9 cellular contexts compared by ENCODE assay signal in the genomic region with DNA sequence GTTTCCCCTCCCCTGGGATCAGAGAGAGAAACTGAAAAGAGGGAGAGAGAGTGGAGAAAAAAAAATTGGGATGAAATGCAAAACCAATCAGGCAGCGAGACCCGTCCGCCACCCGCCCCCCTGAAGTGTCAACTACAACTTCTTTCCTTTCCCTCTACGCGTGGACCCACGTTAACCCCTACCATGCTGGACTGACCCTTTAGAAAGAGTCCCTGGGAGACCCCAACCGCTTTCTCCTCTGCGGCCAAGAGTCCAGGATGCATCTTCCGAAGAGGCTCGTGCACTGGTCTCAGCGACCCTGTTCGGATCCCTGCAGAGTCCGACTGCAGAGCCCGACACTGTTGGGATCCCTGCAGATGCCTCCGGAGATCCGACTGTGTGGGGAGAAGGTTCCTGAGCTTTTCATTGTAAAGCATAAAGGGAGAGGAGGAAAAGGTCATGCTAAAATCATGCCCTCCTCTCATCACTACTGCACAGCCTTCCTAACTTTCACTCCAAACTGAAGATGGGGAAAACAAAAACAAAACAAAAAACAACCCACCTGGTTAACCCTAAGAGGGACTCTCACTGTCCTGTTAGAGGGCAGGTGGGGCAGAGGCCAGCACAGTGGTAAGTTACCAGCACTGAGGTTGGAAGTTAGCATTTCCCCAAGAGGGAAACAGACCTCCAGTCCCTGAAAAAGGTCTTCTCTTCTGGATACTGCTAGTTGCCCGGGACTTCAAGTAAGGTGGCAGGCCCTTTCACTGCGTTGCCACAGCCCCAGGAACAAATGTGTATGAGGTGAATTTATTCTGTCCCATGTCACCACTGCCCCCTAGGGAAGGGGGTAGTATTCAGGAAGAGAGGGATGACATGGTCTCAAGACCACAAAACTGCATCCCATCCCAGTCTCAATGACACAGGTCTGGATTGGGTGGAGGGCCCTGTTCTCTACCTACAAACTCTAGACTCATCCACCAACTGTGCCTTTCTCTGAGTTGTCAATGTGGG. TPM values are rescaled to one million over a fixed set of nuclear protein-coding genes. Genes with fewer than 3 reads are reported as not detected.
DNase-seq lines count a peak whose midpoint lies in the region; ATAC-seq lines count a peak whose summit lies in the region.
"Had no signal": no experiment of that assay in that cellular context is flagged by ENCODE, and none has a peak within 500 bp of the region (broad histone marks: within the 10 kb centered on the region; RNA-seq: fewer than 3 reads in every experiment).

No MANE protein-coding gene starts in this region.

- no peak overlapping the region for H3K9ac ChIP-seq in iPS-15b (ENCODE audit: low read depth, low read length)

- H3K4me1 Mint-ChIP-seq in activated CD8-positive, alpha-beta T cell treated with anti-CD3 and anti-CD28 coated beads, Interleukin-2, amount 10 ng/mL, durations not matched to agents 7 days and 5 days (ENCODE audit: low read depth), result peaks cover 12% of the 10 kb centered on the region
- peaks cover 25% of the 10 kb centered on the region for H3K4me1 Mint-ChIP-seq in stimulated activated memory B cell treated with anti-CD40 and anti-IgM and Interleukin-4, amounts not matched to agents 10 μg/mL and 1 μg/mL and 100 μg/mL, for 72 hours

- H3K27ac Mint-ChIP-seq in activated CD8-positive, alpha-beta T cell treated with anti-CD3 and anti-CD28 coated beads, Interleukin-2, amount 10 ng/mL, durations not matched to agents 7 days and 5 days, result no peak overlapping the region
- H3K27ac Mint-ChIP-seq in stimulated activated memory B cell treated with anti-CD40 and anti-IgM and Interleukin-4, amounts not matched to agents 10 μg/mL and 1 μg/mL and 100 μg/mL, for 72 hours, result no peak overlapping the region

- H3K4me1 ChIP-seq in iPS-15b (ENCODE audit: control insufficient read depth, insufficient read depth, low read length), result no peaks in the 10 kb centered on the region

- POLR2A ChIA-PET in activated CD8-positive, alpha-beta T cell treated with anti-CD3 and anti-CD28 coated beads, Interleukin-2, amount 10 ng/mL, durations not matched to agents 7 days and 5 days (lab: Charles Lee), result no interaction called here

- no peaks in the 10 kb centered on the region for H3K36me3 Mint-ChIP-seq in activated CD8-positive, alpha-beta T cell treated with anti-CD3 and anti-CD28 coated beads, Interleukin-2, amount 10 ng/mL, durations not matched to agents 7 days and 5 days (ENCODE audit: low read depth)
- H3K36me3 Mint-ChIP-seq in stimulated activated memory B cell treated with anti-CD40 and anti-IgM and Interleukin-4, amounts not matched to agents 10 μg/mL and 1 μg/mL and 100 μg/mL, for 72 hours, result no peaks in the 10 kb centered on the region

- CTCF ChIA-PET in activated CD8-positive, alpha-beta T cell treated with anti-CD3 and anti-CD28 coated beads, Interleukin-2, amount 10 ng/mL, durations not matched to agents 7 days and 5 days (lab: Charles Lee), result interaction anchor here (1.9 to 12.0 kb wide), 4 partner anchors 10 to 432 kb away, joined by 6 to 252 read pairs (median 20); no protein-coding TSS in a partner anchor

- no peaks in the 10 kb centered on the region for H3K9me3 Mint-ChIP-seq in activated CD8-positive, alpha-beta T cell treated with anti-CD3 and anti-CD28 coated beads, Interleukin-2, amount 10 ng/mL, durations not matched to agents 7 days and 5 days (ENCODE audit: insufficient read depth)
- no peaks in the 10 kb centered on the region for H3K9me3 Mint-ChIP-seq in stimulated activated memory B cell treated with anti-CD40 and anti-IgM and Interleukin-4, amounts not matched to agents 10 μg/mL and 1 μg/mL and 100 μg/mL, for 72 hours

- H3K27me3 ChIP-seq in iPS-15b (ENCODE audit: control insufficient read depth, insufficient read depth, low read length), result peaks cover 46% of the 10 kb centered on the region

- no peaks in the 10 kb centered on the region for H3K36me3 ChIP-seq in iPS-15b (ENCODE audit: control insufficient read depth, insufficient read depth, low read length)

- H3K9me3 ChIP-seq in iPS-15b (ENCODE audit: control insufficient read depth, insufficient read depth, low read length), result no peaks in the 10 kb centered on the region

- H3K27me3 Mint-ChIP-seq in activated CD8-positive, alpha-beta T cell treated with anti-CD3 and anti-CD28 coated beads, Interleukin-2, amount 10 ng/mL, durations not matched to agents 7 days and 5 days (ENCODE audit: low read depth), result peaks cover 52% of the 10 kb centered on the region
- H3K27me3 Mint-ChIP-seq in stimulated activated memory B cell treated with anti-CD40 and anti-IgM and Interleukin-4, amounts not matched to agents 10 μg/mL and 1 μg/mL and 100 μg/mL, for 72 hours, result peaks cover 68% of the 10 kb centered on the region

- peak in 2 of 3 experiments; percentile 46 to 61 for DNase-seq in NCI-H1417 (lab: John Stamatoyannopoulos, UW)
- no peak for DNase-seq in NCI-H1417 treated with DMSO at 0.1 percent for 48 hours (lab: John Stamatoyannopoulos, UW)
- no peak for DNase-seq in activated CD8-positive, alpha-beta T cell treated with anti-CD3 and anti-CD28 coated beads, Interleukin-2, amount 10 ng/mL, durations not matched to agents 7 days and 5 days
- DNase-seq in HUDEP-2 (lab: John Stamatoyannopoulos, UW; ENCODE audit: unreplicated experiment in 76 of 76), result no peak
- DNase-seq in NCI-H2227 (lab: John Stamatoyannopoulos, UW; ENCODE audit: unreplicated experiment), result no peak

- peak overlapping the region; percentile 51 for H3K4me3 Mint-ChIP-seq in activated CD8-positive, alpha-beta T cell treated with anti-CD3 and anti-CD28 coated beads, Interleukin-2, amount 10 ng/mL, durations not matched to agents 7 days and 5 days
- H3K4me3 Mint-ChIP-seq in stimulated activated memory B cell treated with anti-CD40 and anti-IgM and Interleukin-4, amounts not matched to agents 10 μg/mL and 1 μg/mL and 100 μg/mL, for 72 hours, result peak overlapping the region; percentile 68

- ATAC-seq in activated CD8-positive, alpha-beta T cell treated with anti-CD3 and anti-CD28 coated beads, Interleukin-2, amount 10 ng/mL, durations not matched to agents 7 days and 5 days, result no peak
- ATAC-seq in stimulated activated memory B cell treated with anti-CD40 and anti-IgM and Interleukin-4, amounts not matched to agents 10 μg/mL and 1 μg/mL and 100 μg/mL, for 72 hours, result no peak
- ATAC-seq in HG02970 (IDR thresholded peaks at IDR 0.05; ENCODE audit: low FRiP score, unreplicated experiment), result no peak

- peak overlapping the region; percentile 28 for H3K4me3 ChIP-seq in iPS-15b (ENCODE audit: low read depth, low read length)

RNA-seq across cellular contexts. Expression of gene ADAMTS8, which starts 0.6 kb away (rescaled TPM):
- not detected for total RNA-seq in activated CD8-positive, alpha-beta T cell treated with anti-CD3 and anti-CD28 coated beads, Interleukin-2, amount 10 ng/mL, durations not matched to agents 7 days and 5 days
- total RNA-seq: A172 had no signal

RNA-seq across cellular contexts. Expression of gene ADAMTS15, which starts 19.5 kb away (rescaled TPM):
- total RNA-seq in activated CD8-positive, alpha-beta T cell treated with anti-CD3 and anti-CD28 coated beads, Interleukin-2, amount 10 ng/mL, durations not matched to agents 7 days and 5 days, result under 1 TPM; 0.05 to 0.08 TPM

Comparison
In these comparisons a context has a peak if more than half of its experiments do, and no peak if none do; other contexts are left out.
1. DNase-seq: peak in NCI-H1417 (2 of 3); none in NCI-H1417 treated with DMSO at 0.1 percent for 48 hours (single experiment), activated CD8-positive, alpha-beta T cell treated with anti-CD3 and anti-CD28 coated beads, Interleukin-2, amount 10 ng/mL, durations not matched to agents 7 days and 5 days (single experiment), HUDEP-2 (0 of 76) and NCI-H2227 (single experiment).